ENCODE assay signal across 19 cellular contexts in the genomic region with DNA sequence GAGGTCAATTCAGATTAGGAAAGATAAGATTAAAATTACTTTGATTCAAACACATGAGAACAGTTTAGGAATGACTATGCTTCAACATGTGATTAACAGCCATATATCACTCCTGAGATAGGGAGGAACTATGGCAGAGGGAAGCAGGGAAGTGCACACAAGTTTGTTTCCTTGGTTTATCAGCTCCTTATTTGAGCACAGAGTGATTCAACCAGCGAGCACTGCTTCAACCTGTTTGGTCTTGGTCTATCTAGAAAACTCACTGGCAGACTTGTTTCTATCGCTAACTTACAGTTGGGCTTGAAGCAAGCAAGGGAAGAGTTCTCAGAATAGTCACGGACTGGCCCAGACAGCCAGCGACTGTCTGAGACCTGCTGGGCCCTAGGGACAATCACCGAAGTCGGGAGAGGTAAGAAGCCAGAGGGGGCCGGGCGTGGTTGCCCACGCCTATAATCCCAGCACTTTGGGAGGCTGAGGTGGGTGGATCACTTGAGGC. TPM values are rescaled to one million over a fixed set of nuclear protein-coding genes. Genes with fewer than 3 reads are reported as not detected.
A peak's percentile ranks its signal among the peaks of the same experiment; 100 is the strongest.
DNase-seq lines count a peak whose midpoint lies in the region; ATAC-seq, FAIRE-seq and TF ChIP-seq lines count a peak whose summit lies in the region.
"Had no signal": no experiment of that assay in that cellular context is flagged by ENCODE, and none has a peak within 500 bp of the region (broad histone marks: within the 10 kb centered on the region; RNA-seq: fewer than 3 reads in every experiment).

No MANE protein-coding gene starts in this region.

- peaks cover 1% of the 10 kb centered on the region for H3K27me3 Mint-ChIP-seq in GM23338 (ENCODE audit: insufficient read depth, low read depth, poor library complexity)
- H3K27me3 Mint-ChIP-seq in endodermal cell (ENCODE audit: insufficient read depth) = no peaks in the 10 kb centered on the region
- H3K27me3 Mint-ChIP-seq: stimulated activated memory B cell treated with anti-CD40 and anti-IgM and Interleukin-4, amounts not matched to agents 10 μg/mL and 1 μg/mL and 100 μg/mL, for 72 hours had no signal

- H3K27ac Mint-ChIP-seq in GM23338 (no peak overlapping the region), endodermal cell (no peak overlapping the region)
- H3K27ac Mint-ChIP-seq: activated CD8-positive, alpha-beta T cell treated with anti-CD3 and anti-CD28 coated beads, Interleukin-2, amount 10 ng/mL, durations not matched to agents 7 days and 5 days; stimulated activated memory B cell treated with anti-CD40 and anti-IgM and Interleukin-4, amounts not matched to agents 10 μg/mL and 1 μg/mL and 100 μg/mL, for 72 hours had no signal

- ATAC-seq in GM23338 = no peak
- ATAC-seq: activated CD8-positive, alpha-beta T cell treated with anti-CD3 and anti-CD28 coated beads, Interleukin-2, amount 10 ng/mL, durations not matched to agents 7 days and 5 days; stimulated activated memory B cell treated with anti-CD40 and anti-IgM and Interleukin-4, amounts not matched to agents 10 μg/mL and 1 μg/mL and 100 μg/mL, for 72 hours had no signal

- no peak for TF ChIP-seq CTCF in GM23338 (conservative IDR thresholded peaks at IDR 0.05; ENCODE audit: low read depth in 2 of 2)
- TF ChIP-seq CTCF in RWPE1 (conservative IDR thresholded peaks at IDR 0.05; ENCODE audit: low read depth) = no peak
- TF ChIP-seq CTCF in esophagus squamous epithelium (IDR thresholded peaks at IDR 0.05) = no peak
- no peak for TF ChIP-seq CTCF in endodermal cell (conservative IDR thresholded peaks at IDR 0.05)

- H3K36me3 Mint-ChIP-seq in GM23338 (ENCODE audit: low read depth) (no peaks in the 10 kb centered on the region), endodermal cell (ENCODE audit: low read depth) (no peaks in the 10 kb centered on the region)
- H3K36me3 Mint-ChIP-seq: stimulated activated memory B cell treated with anti-CD40 and anti-IgM and Interleukin-4, amounts not matched to agents 10 μg/mL and 1 μg/mL and 100 μg/mL, for 72 hours had no signal

- no peaks in the 10 kb centered on the region for H3K79me2 ChIP-seq in GM23338 (replicated peaks; ENCODE audit: insufficient read depth)

- H3K36me3 ChIP-seq in GM23338 (ENCODE audit: insufficient read depth) (no peaks in the 10 kb centered on the region), esophagus squamous epithelium (no peaks in the 10 kb centered on the region), endodermal cell (ENCODE audit: control insufficient read depth, insufficient read depth, low read length) (no peaks in the 10 kb centered on the region)

- H3K4me3 ChIP-seq in GM23338 = no peak overlapping the region
- no peak overlapping the region for H3K4me3 ChIP-seq in esophagus squamous epithelium
- H3K4me3 ChIP-seq in endodermal cell (ENCODE audit: low read length) = no peak overlapping the region
- H3K4me3 ChIP-seq: smooth muscle cell, testis had no signal

- H3K9me3 ChIP-seq in esophagus squamous epithelium = no peaks in the 10 kb centered on the region
- no peaks in the 10 kb centered on the region for H3K9me3 ChIP-seq in endodermal cell (ENCODE audit: control insufficient read depth, low read length)
- H3K9me3 ChIP-seq: testis had no signal

- WGBS in esophagus squamous epithelium, 2 donors = 42 to 62% methylated on average over 9 of the region's 9 CpGs
- WGBS in endodermal cell (ENCODE audit: insufficient coverage in 1 of 2, insufficient read length in 1 of 2), 2 experiments = 80 to 86% methylated on average over 9 of the region's 9 CpGs

- no peak overlapping the region for H2AFZ ChIP-seq in GM23338

- H3K27ac ChIP-seq in GM23338 (ENCODE audit: low read depth) (0 out of 2 replicates have a peak overlapping the region, but pooled peaks have one; percentile 47), RWPE1 (peak overlapping the region; percentile 54), esophagus squamous epithelium (peak overlapping the region; percentile 61 to 83 (median 72)), endodermal cell (ENCODE audit: low read depth, low read length) (no peak overlapping the region)
- H3K27ac ChIP-seq: testis had no signal

- no peaks in the 10 kb centered on the region for H3K9me2 ChIP-seq in GM23338 (ENCODE audit: insufficient read depth)

- H3K4me1 ChIP-seq in GM23338 (ENCODE audit: insufficient read depth) (no peaks in the 10 kb centered on the region), esophagus squamous epithelium (peaks cover 0 to 18% (median 0%) of the 10 kb centered on the region in 3 donors), endodermal cell (ENCODE audit: control insufficient read depth, insufficient read depth, low read length) (no peaks in the 10 kb centered on the region)
- H3K4me1 ChIP-seq: testis had no signal

- TF ChIP-seq POLR2A in esophagus squamous epithelium (IDR thresholded peaks at IDR 0.05) = no peak

- CTCF ChIA-PET in RWPE1 (lab: Yijun Ruan, JAX) = no interaction called here

- H4K20me1 ChIP-seq in GM23338 (replicated peaks; ENCODE audit: insufficient read depth) = no peaks in the 10 kb centered on the region

- no peak overlapping the region for H3K9ac ChIP-seq in endodermal cell (ENCODE audit: extremely low read depth, low read length, poor library complexity, severe bottlenecking)

- H3K9me3 Mint-ChIP-seq in GM23338 = no peaks in the 10 kb centered on the region
- H3K9me3 Mint-ChIP-seq in endodermal cell = no peaks in the 10 kb centered on the region
- H3K9me3 Mint-ChIP-seq: stimulated activated memory B cell treated with anti-CD40 and anti-IgM and Interleukin-4, amounts not matched to agents 10 μg/mL and 1 μg/mL and 100 μg/mL, for 72 hours had no signal

- no peaks in the 10 kb centered on the region for H3F3A ChIP-seq in GM23338 (replicated peaks; ENCODE audit: low read depth)

- H3K27me3 ChIP-seq in GM23338 (ENCODE audit: insufficient read depth) (no peaks in the 10 kb centered on the region), esophagus squamous epithelium (no peaks in the 10 kb centered on the region), endodermal cell (ENCODE audit: control insufficient read depth, insufficient read depth, low read length, poor library complexity, severe bottlenecking) (no peaks in the 10 kb centered on the region)
- H3K27me3 ChIP-seq: testis had no signal

- no peak overlapping the region for H3K4me2 ChIP-seq in GM23338
- H3K4me2 ChIP-seq: smooth muscle cell had no signal

- POLR2A ChIA-PET in RWPE1 (lab: Yijun Ruan, JAX; ENCODE audit: low non-redundant PET) = interaction anchor here (1.2 kb wide), 1 partner anchor 46 kb away, joined by 4 read pairs; no protein-coding TSS in a partner anchor

- H3K4me1 Mint-ChIP-seq in GM23338 = no peaks in the 10 kb centered on the region
- no peaks in the 10 kb centered on the region for H3K4me1 Mint-ChIP-seq in endodermal cell
- H3K4me1 Mint-ChIP-seq: stimulated activated memory B cell treated with anti-CD40 and anti-IgM and Interleukin-4, amounts not matched to agents 10 μg/mL and 1 μg/mL and 100 μg/mL, for 72 hours had no signal

- FAIRE-seq in GM19239 (lab: Jason Lieb, UNC) = no peak

- intact Hi-C loops in esophagus squamous epithelium (cut with DNase I) = no loop called here

- H3K4me3 Mint-ChIP-seq in GM23338 (no peak overlapping the region), endodermal cell (no peak overlapping the region)
- H3K4me3 Mint-ChIP-seq: activated CD8-positive, alpha-beta T cell treated with anti-CD3 and anti-CD28 coated beads, Interleukin-2, amount 10 ng/mL, durations not matched to agents 7 days and 5 days; stimulated activated memory B cell treated with anti-CD40 and anti-IgM and Interleukin-4, amounts not matched to agents 10 μg/mL and 1 μg/mL and 100 μg/mL, for 72 hours had no signal

- DNase-seq in GM23338 (ENCODE audit: low spot score) (no peak), RWPE1 (ENCODE audit: low spot score) (no peak), esophagus squamous epithelium (lab: John Stamatoyannopoulos, UW) (no peak), renal cortical epithelial cell (ENCODE audit: low read depth) (peak; percentile 6), endodermal cell (no peak), GM19239 (ENCODE audit: insufficient read length, low spot score) (no peak), HPDE6-E6E7 (ENCODE audit: extremely low spot score) (no peak)
- DNase-seq in activated naive CD4-positive, alpha-beta T cell treated with Interleukin-2 at 50 U/mL for 16 hours = no peak
- DNase-seq: activated CD4-positive, CD25-positive, alpha-beta regulatory T cell treated with anti-CD3 and anti-CD28 coated beads, Interleukin-2, amount 50 U/mL, for 72 hours; activated CD8-positive, alpha-beta T cell treated with anti-CD3 and anti-CD28 coated beads, Interleukin-2, amount 10 ng/mL, durations not matched to agents 7 days and 5 days; amniotic stem cell; DMS79; foreskin melanocyte; hypothalamus; NCI-H1694; T1000; testis had no signal

RNA-seq across cellular contexts. Expression of a gene that starts 23.5 kb away (rescaled TPM):
- 82.8 and 101 TPM in 2 replicates for total RNA-seq in GM23338 (2014; rRNA removed; shearing (Covaris generic))
- 110 and 117 TPM in 2 replicates for polyA plus RNA-seq in GM23338 (2016; fragmentation: Nextera tagmentation; extraction: Ambion mirVana)
- total RNA-seq in esophagus squamous epithelium = 10 to 100 TPM; 22.3 to 61.9 (median 46.5) TPM
- total RNA-seq in renal cortical epithelial cell = 21.9 and 37.5 TPM in 2 replicates
- total RNA-seq in endodermal cell = 100 to 1,000 TPM in 1 of 2 donors, 10 to 100 TPM in 1; 94.2 to 124 TPM
- polyA plus RNA-seq in endodermal cell (2013, experiment 1 of 2) = 92.3 TPM
- 91.6 TPM for polyA plus RNA-seq in endodermal cell (2013, experiment 2 of 2)

RNA-seq across cellular contexts. Expression of a gene that starts 23.8 kb away (rescaled TPM):
- total RNA-seq in GM23338 (2014; rRNA removed; shearing (Covaris generic)) = 35.4 and 38.2 TPM in 2 replicates
- 8.0 and 10.5 TPM in 2 replicates for polyA plus RNA-seq in GM23338 (2016; fragmentation: Nextera tagmentation; extraction: Ambion mirVana)
- total RNA-seq in esophagus squamous epithelium (10 to 100 TPM; 35.7 to 59.6 (median 53.0) TPM), renal cortical epithelial cell (64.3 and 99.0 TPM in 2 replicates), endodermal cell (10 to 100 TPM; 51.5 to 55.4 TPM)
- polyA plus RNA-seq in endodermal cell (2013, experiment 1 of 2) = 30.1 TPM
- polyA plus RNA-seq in endodermal cell (2013, experiment 2 of 2) = 28.4 TPM

RNA-seq across cellular contexts. Expression of a gene that starts 26.1 kb away (rescaled TPM):
- 15.3 and 18.2 TPM in 2 replicates for total RNA-seq in GM23338 (2014; rRNA removed; shearing (Covaris generic))
- polyA plus RNA-seq in GM23338 (2016; fragmentation: Nextera tagmentation; extraction: Ambion mirVana) = 16.5 and 19.0 TPM in 2 replicates
- total RNA-seq in esophagus squamous epithelium (10 to 100 TPM in 1 of 4 donors, 1 to 10 TPM in 3; 7.1 to 14.5 (median 8.8) TPM), renal cortical epithelial cell (4.5 and 9.1 TPM in 2 replicates), endodermal cell (10 to 100 TPM; 32.4 to 38.0 TPM)
- 24.3 TPM for polyA plus RNA-seq in endodermal cell (2013, experiment 1 of 2)
- polyA plus RNA-seq in endodermal cell (2013, experiment 2 of 2) = 24.1 TPM

RNA-seq across cellular contexts. Expression of a gene that starts 43.8 kb away (rescaled TPM):
- 24.2 and 24.8 TPM in 2 replicates for total RNA-seq in GM23338 (2014; rRNA removed; shearing (Covaris generic))
- 10.9 and 13.8 TPM in 2 replicates for polyA plus RNA-seq in GM23338 (2016; fragmentation: Nextera tagmentation; extraction: Ambion mirVana)
- total RNA-seq in esophagus squamous epithelium = 10 to 100 TPM; 41.0 to 55.8 (median 55.1) TPM
- total RNA-seq in renal cortical epithelial cell = 9.6 and 14.2 TPM in 2 replicates
- total RNA-seq in endodermal cell = 10 to 100 TPM; 13.7 to 24.3 TPM
- polyA plus RNA-seq in endodermal cell (2013, experiment 1 of 2) = 19.2 TPM
- 15.1 TPM for polyA plus RNA-seq in endodermal cell (2013, experiment 2 of 2)

RNA-seq across cellular contexts. Expression of a gene that starts 48.6 kb away (rescaled TPM):
- 1.1 and 1.7 TPM in 2 replicates for total RNA-seq in GM23338 (2014; rRNA removed; shearing (Covaris generic))
- 2.7 and 3.0 TPM in 2 replicates for polyA plus RNA-seq in GM23338 (2016; fragmentation: Nextera tagmentation; extraction: Ambion mirVana)
- total RNA-seq in esophagus squamous epithelium = under 1 TPM in 1 of 4 donors, not detected in 3; 0.76 TPM
- 1.6 and 6.3 TPM in 2 replicates for total RNA-seq in renal cortical epithelial cell
- 1 to 10 TPM in 1 of 2 donors, under 1 TPM in 1; 0.70 to 1.7 TPM for total RNA-seq in endodermal cell
- polyA plus RNA-seq in endodermal cell (2013, experiment 1 of 2) = 1.2 TPM
- polyA plus RNA-seq in endodermal cell (2013, experiment 2 of 2) = 0.62 TPM
